Comparison of ENCODE assay signal across 30 cellular contexts in the genomic region with DNA sequence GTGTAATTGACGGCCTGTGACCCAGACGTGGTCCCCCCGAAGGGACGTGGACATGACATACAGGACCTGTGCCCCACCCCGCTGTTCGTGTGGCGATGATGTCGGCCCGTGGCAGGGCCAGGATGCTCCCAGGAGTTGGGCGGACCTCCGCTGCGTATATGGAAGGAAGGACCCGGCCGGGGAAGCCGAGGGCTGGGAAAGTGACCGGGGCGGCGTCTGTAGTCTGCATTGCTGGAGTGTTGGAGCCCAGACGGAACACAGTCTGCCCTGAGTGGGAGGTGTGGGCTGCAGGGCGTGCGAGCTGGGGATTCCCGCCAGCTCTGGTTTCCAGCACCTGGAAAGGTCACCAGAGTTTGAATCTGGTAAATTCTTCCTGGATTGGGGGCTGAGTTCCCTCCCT. TPM values are rescaled to one million over a fixed set of nuclear protein-coding genes. Genes with fewer than 3 reads are reported as not detected.
"Had no signal": no experiment of that assay in that cellular context is flagged by ENCODE, and none has a peak within 500 bp of the region (broad histone marks: within the 10 kb centered on the region; RNA-seq: fewer than 3 reads in every experiment).

No MANE protein-coding gene starts in this region.

- H3K4me1 Mint-ChIP-seq: activated CD8-positive, alpha-beta memory T cell treated with anti-CD3 and anti-CD28 coated beads, Interleukin-2, amount 10 ng/mL, durations not matched to agents 7 days and 5 days; naive thymus-derived CD4-positive, alpha-beta T cell had no signal

- H3K9me3 ChIP-seq: heart left ventricle, suprapubic skin, tibial nerve had no signal

- H3K27me3 ChIP-seq: heart left ventricle, suprapubic skin, tibial nerve had no signal

- ATAC-seq: activated CD8-positive, alpha-beta memory T cell treated with anti-CD3 and anti-CD28 coated beads, Interleukin-2, amount 10 ng/mL, durations not matched to agents 7 days and 5 days; activated CD8-positive, alpha-beta T cell treated with anti-CD3 and anti-CD28 coated beads, Interleukin-2, amount 10 ng/mL, durations not matched to agents 7 days and 5 days; activated naive CD4-positive, alpha-beta T cell treated with anti-CD3 and anti-CD28 coated beads, Interleukin-2, amount 50 U/mL, for 72 hours; left ventricle myocardium superior; SK-N-SH treated with all-trans-retinoic acid at 6 μM for 48 hours had no signal

- H3K4me3 Mint-ChIP-seq: activated CD8-positive, alpha-beta memory T cell treated with anti-CD3 and anti-CD28 coated beads, Interleukin-2, amount 10 ng/mL, durations not matched to agents 7 days and 5 days; activated CD8-positive, alpha-beta T cell treated with anti-CD3 and anti-CD28 coated beads, Interleukin-2, amount 10 ng/mL, durations not matched to agents 7 days and 5 days; naive thymus-derived CD4-positive, alpha-beta T cell had no signal

- H3K27me3 Mint-ChIP-seq: activated CD8-positive, alpha-beta memory T cell treated with anti-CD3 and anti-CD28 coated beads, Interleukin-2, amount 10 ng/mL, durations not matched to agents 7 days and 5 days; naive thymus-derived CD4-positive, alpha-beta T cell had no signal

- DNase-seq: activated CD8-positive, alpha-beta memory T cell treated with anti-CD3 and anti-CD28 coated beads, Interleukin-2, amount 10 ng/mL, durations not matched to agents 7 days and 5 days; activated CD8-positive, alpha-beta T cell treated with anti-CD3 and anti-CD28 coated beads, Interleukin-2, amount 10 ng/mL, durations not matched to agents 7 days and 5 days; activated T-cell treated with anti-CD3 and anti-CD28 coated beads, Interleukin-2, amount 50 U/mL, for 48 hours; anterior cingulate cortex; dermis blood vessel endothelial cell; effector CD8-positive, alpha-beta T cell; heart left ventricle; kidney glomerular epithelial cell; left ventricle myocardium superior; midbrain; naive thymus-derived CD4-positive, alpha-beta T cell; stimulated activated CD4-positive, alpha-beta T cell treated with anti-CD3 and anti-CD28 coated beads, Interleukin-15, amount 100 ng/mL, for 24 hours; stimulated activated CD4-positive, alpha-beta T cell treated with anti-CD3 and anti-CD28 coated beads, Interleukin-2, amount 100 ng/mL, for 24 hours; stimulated activated naive CD4-positive, alpha-beta T cell; T-helper 2 cell had no signal

- H3K4me2 ChIP-seq: smooth muscle cell had no signal

- H3K27ac ChIP-seq: heart left ventricle, suprapubic skin had no signal

- H3K27ac Mint-ChIP-seq: activated CD8-positive, alpha-beta memory T cell treated with anti-CD3 and anti-CD28 coated beads, Interleukin-2, amount 10 ng/mL, durations not matched to agents 7 days and 5 days; activated CD8-positive, alpha-beta T cell treated with anti-CD3 and anti-CD28 coated beads, Interleukin-2, amount 10 ng/mL, durations not matched to agents 7 days and 5 days; activated naive CD4-positive, alpha-beta T cell treated with anti-CD3 and anti-CD28 coated beads, Interleukin-2, amount 50 U/mL, for 72 hours; activated T-helper 2 cell treated with anti-CD3 and anti-CD28 coated beads, Interferon-gamma antibody, Interleukin-2, Interleukin-4, amounts not matched to agents 10 μg/mL and 5 μg/mL and 100 μg/mL, durations not matched to agents 14 hours and 24 hours and 36 hours; naive thymus-derived CD4-positive, alpha-beta T cell had no signal

- H3K4me3 ChIP-seq: heart left ventricle, smooth muscle cell, suprapubic skin, tibial nerve had no signal

- FAIRE-seq: colon had no signal

- H3K9me3 Mint-ChIP-seq: activated naive CD4-positive, alpha-beta T cell treated with anti-CD3 and anti-CD28 coated beads, Interleukin-2, amount 50 U/mL, for 72 hours; activated T-helper 2 cell treated with anti-CD3 and anti-CD28 coated beads, Interferon-gamma antibody, Interleukin-2, Interleukin-4, amounts not matched to agents 10 μg/mL and 5 μg/mL and 100 μg/mL, durations not matched to agents 14 hours and 24 hours and 36 hours had no signal

- H3K36me3 Mint-ChIP-seq: activated CD8-positive, alpha-beta memory T cell treated with anti-CD3 and anti-CD28 coated beads, Interleukin-2, amount 10 ng/mL, durations not matched to agents 7 days and 5 days; activated naive CD4-positive, alpha-beta T cell treated with anti-CD3 and anti-CD28 coated beads, Interleukin-2, amount 50 U/mL, for 72 hours; naive thymus-derived CD4-positive, alpha-beta T cell had no signal

RNA-seq across cellular contexts. Expression of a gene that starts 45.0 kb away (rescaled TPM):
- total RNA-seq: activated CD8-positive, alpha-beta memory T cell treated with anti-CD3 and anti-CD28 coated beads, Interleukin-2, amount 10 ng/mL, durations not matched to agents 7 days and 5 days; activated CD8-positive, alpha-beta T cell treated with anti-CD3 and anti-CD28 coated beads, Interleukin-2, amount 10 ng/mL, durations not matched to agents 7 days and 5 days; activated naive CD4-positive, alpha-beta T cell treated with anti-CD3 and anti-CD28 coated beads, Interleukin-2, amount 50 U/mL, for 72 hours; activated T-helper 2 cell treated with anti-CD3 and anti-CD28 coated beads, Interferon-gamma antibody, Interleukin-2, Interleukin-4, amounts not matched to agents 10 μg/mL and 5 μg/mL and 100 μg/mL, durations not matched to agents 14 hours and 24 hours and 36 hours; dermis blood vessel endothelial cell; epithelial cell of proximal tubule; fibroblast of lung; fibroblast of villous mesenchyme; heart left ventricle; left ventricle myocardium superior; naive thymus-derived CD4-positive, alpha-beta T cell; osteocyte; posterior vena cava; renal cortical epithelial cell; smooth muscle cell; suprapubic skin; tibial nerve; ureter had no signal
- polyA plus RNA-seq: adipose tissue; fibroblast of lung; heart left ventricle; naive thymus-derived CD4-positive, alpha-beta T cell; smooth muscle cell had no signal

RNA-seq across cellular contexts. Expression of a gene that starts 52.6 kb away (rescaled TPM):
- polyA plus RNA-seq: naive thymus-derived CD4-positive, alpha-beta T cell had no signal
